Comparison of ENCODE assay signal across 15 cellular contexts in the genomic region with DNA sequence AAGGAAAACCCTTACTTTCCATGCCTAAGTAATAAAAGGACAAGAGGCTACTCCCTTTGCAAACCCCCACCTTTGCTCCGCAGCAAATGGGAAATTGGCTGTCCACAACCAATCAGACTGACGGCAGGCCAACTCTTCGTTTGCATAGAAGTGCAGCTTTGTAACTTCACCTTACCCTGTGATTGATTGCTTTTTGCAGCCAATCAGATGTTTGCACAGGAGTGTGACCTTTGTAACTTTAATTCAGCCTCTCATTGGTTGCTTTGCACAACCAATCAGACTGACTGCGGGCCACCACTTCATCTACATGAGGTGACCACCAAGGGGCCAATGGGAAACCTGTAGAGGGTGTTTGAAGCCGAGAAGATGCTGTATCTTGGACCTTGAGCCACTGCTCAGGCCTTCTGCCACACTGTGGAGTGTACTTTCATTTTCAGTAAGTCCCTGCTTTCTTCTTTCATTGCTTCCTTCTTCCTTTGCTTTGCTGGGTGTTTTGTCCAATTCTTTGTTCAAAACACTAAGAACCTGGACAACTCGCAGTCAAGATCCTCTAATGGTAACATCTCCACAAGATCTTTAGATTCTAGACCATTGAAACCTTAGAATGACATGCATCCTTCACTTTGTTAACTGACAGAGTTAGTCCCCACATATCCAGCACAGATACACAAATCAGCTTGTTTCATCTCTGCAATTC. TPM values are rescaled to one million over a fixed set of nuclear protein-coding genes. Genes with fewer than 3 reads are reported as not detected.
A peak's percentile ranks its signal among the peaks of the same experiment; 100 is the strongest.
DNase-seq lines count a peak whose midpoint lies in the region; ATAC-seq, FAIRE-seq and TF ChIP-seq lines count a peak whose summit lies in the region.
"Had no signal": no experiment of that assay in that cellular context is flagged by ENCODE, and none has a peak within 500 bp of the region (broad histone marks: within the 10 kb centered on the region; RNA-seq: fewer than 3 reads in every experiment).

No MANE protein-coding gene starts in this region.

- H2AFZ ChIP-seq in PC-3 (ENCODE audit: low read length) = no peak overlapping the region

- H3K79me2 ChIP-seq in PC-3 (ENCODE audit: low read length) = no peaks in the 10 kb centered on the region

- POLR2A ChIA-PET in PC-3 (lab: Charles Lee; ENCODE audit: unreplicated experiment) = no interaction called here

- H3K27ac ChIP-seq in PC-3 (ENCODE audit: low read length) = peak overlapping the region; percentile 50; the same call in 1 of the 2 replicates
- H3K27ac ChIP-seq: left lung, tibial nerve, VCaP had no signal

- no peaks in the 10 kb centered on the region for H3F3A ChIP-seq in PC-3 (ENCODE audit: low read length, unreplicated experiment)

- H3K4me3 Mint-ChIP-seq in activated naive CD4-positive, alpha-beta T cell treated with anti-CD3 and anti-CD28 coated beads, Interleukin-2, amount 10 ng/mL, durations not matched to agents 7 days and 5 days = no peak overlapping the region

- H3K9me3 ChIP-seq in PC-3 (ENCODE audit: low read length) = no peaks in the 10 kb centered on the region
- H3K9me3 ChIP-seq: left lung, tibial nerve had no signal

- intact Hi-C loops in PC-3 (cut with micrococcal nuclease) (no loop called here), sciatic nerve (cut with DNase I) (no loop called here)

- no peak for TF ChIP-seq CTCF in PC-3 (conservative IDR thresholded peaks at IDR 0.05; ENCODE audit: low read depth, low read length)
- TF ChIP-seq CTCF in fibroblast of mammary gland (conservative IDR thresholded peaks at IDR 0.05; ENCODE audit: control insufficient read depth, insufficient read depth, low read depth, low read length) = no peak

- H3K9me2 ChIP-seq in PC-3 (replicated peaks; ENCODE audit: low read length) = no peaks in the 10 kb centered on the region

- no peaks in the 10 kb centered on the region for H3K36me3 ChIP-seq in PC-3 (ENCODE audit: low read depth, low read length)
- H3K36me3 ChIP-seq: left lung, tibial nerve had no signal

- H3K4me1 Mint-ChIP-seq in activated naive CD4-positive, alpha-beta T cell treated with anti-CD3 and anti-CD28 coated beads, Interleukin-2, amount 10 ng/mL, durations not matched to agents 7 days and 5 days = peaks cover 29% of the 10 kb centered on the region

- no peak overlapping the region for H3K9ac ChIP-seq in PC-3 (ENCODE audit: low read length)

- DNase-seq in activated naive CD4-positive, alpha-beta T cell treated with anti-CD3 and anti-CD28 coated beads, Interleukin-2, amount 10 ng/mL, durations not matched to agents 7 days and 5 days = no peak
- DNase-seq in activated naive CD4-positive, alpha-beta T cell treated with anti-CD3 and anti-CD28 coated beads, Interleukin-2, amount 50 U/mL, for 16 hours = no peak
- DNase-seq in PC-3 = peak; percentile 6
- DNase-seq in fibroblast of mammary gland (ENCODE audit: low read depth) = peak; percentile 17
- no peak for DNase-seq in sciatic nerve (ENCODE audit: low spot score)
- DNase-seq in frontal cortex (ENCODE audit: low spot score in 2 of 2) = no peak
- no peak for DNase-seq in activated effector memory CD4-positive, alpha-beta T cell treated with Interleukin-2 at 50 U/mL for 16 hours
- DNase-seq: GOT3, left lung, NCI-H1105 treated with DMSO at 0.1 percent for 48 hours, NCI-H526, SHP77 had no signal

- peak overlapping the region; percentile 27 for H3K4me2 ChIP-seq in PC-3 (ENCODE audit: low read length)

- H3K36me3 Mint-ChIP-seq in activated naive CD4-positive, alpha-beta T cell treated with anti-CD3 and anti-CD28 coated beads, Interleukin-2, amount 10 ng/mL, durations not matched to agents 7 days and 5 days = peaks cover 3% of the 10 kb centered on the region

- H3K4me1 ChIP-seq in PC-3 (ENCODE audit: insufficient read depth, low read length) = peaks cover 21% of the 10 kb centered on the region
- H3K4me1 ChIP-seq: left lung had no signal

- no peaks in the 10 kb centered on the region; the same call in 1 of the 2 replicates for H3K27me3 ChIP-seq in PC-3 (ENCODE audit: low read length)
- H3K27me3 ChIP-seq: left lung, tibial nerve had no signal

- FAIRE-seq in frontal cortex (lab: Jason Lieb, UNC) = no peak

- CTCF ChIA-PET in activated naive CD4-positive, alpha-beta T cell treated with anti-CD3 and anti-CD28 coated beads, Interleukin-2, amount 10 ng/mL, durations not matched to agents 7 days and 5 days (lab: Charles Lee) = no interaction called here
- CTCF ChIA-PET in PC-3 (lab: Charles Lee) = no interaction called here

- no peaks in the 10 kb centered on the region for H4K20me1 ChIP-seq in PC-3 (ENCODE audit: low read length)

- H3K4me3 ChIP-seq in PC-3 (ENCODE audit: low read length) (0 out of 2 replicates have a peak overlapping the region, but pooled peaks have one; percentile 13), fibroblast of mammary gland (ENCODE audit: control insufficient read depth, low read depth, low read length) (no peak overlapping the region)
- H3K4me3 ChIP-seq: left lung, tibial nerve had no signal

- no peak for ATAC-seq in PC-3
- peak; percentile 33 for ATAC-seq in sciatic nerve
- ATAC-seq in GM21423 (IDR thresholded peaks at IDR 0.05; ENCODE audit: unreplicated experiment) = no peak
- ATAC-seq: left lung had no signal

- H3K9me3 Mint-ChIP-seq in activated naive CD4-positive, alpha-beta T cell treated with anti-CD3 and anti-CD28 coated beads, Interleukin-2, amount 10 ng/mL, durations not matched to agents 7 days and 5 days = no peaks in the 10 kb centered on the region

- no TSS peak for BruUV-seq in PC-3 (replicated peaks; lab: Mats Ljungman, UMichigan)

- peaks cover 5% of the 10 kb centered on the region for H3K27me3 Mint-ChIP-seq in activated naive CD4-positive, alpha-beta T cell treated with anti-CD3 and anti-CD28 coated beads, Interleukin-2, amount 10 ng/mL, durations not matched to agents 7 days and 5 days

- peak overlapping the region; percentile 25 for H3K27ac Mint-ChIP-seq in activated naive CD4-positive, alpha-beta T cell treated with anti-CD3 and anti-CD28 coated beads, Interleukin-2, amount 10 ng/mL, durations not matched to agents 7 days and 5 days

RNA-seq across cellular contexts. Expression of gene FREM1, which starts 51.3 kb away (rescaled TPM):
- 0.52 and 1.2 TPM in 2 replicates for total RNA-seq in PC-3 (2014; rRNA removed)
- total RNA-seq in sciatic nerve = 8.3 TPM
- 3.3 TPM for total RNA-seq in frontal cortex

Comparison
In these comparisons a context has a peak if more than half of its experiments do, and no peak if none do; other contexts are left out.
1. DNase-seq: peak in PC-3 (single experiment) and fibroblast of mammary gland (single experiment); none in activated naive CD4-positive, alpha-beta T cell treated with anti-CD3 and anti-CD28 coated beads, Interleukin-2, amount 10 ng/mL, durations not matched to agents 7 days and 5 days (single experiment), activated naive CD4-positive, alpha-beta T cell treated with anti-CD3 and anti-CD28 coated beads, Interleukin-2, amount 50 U/mL, for 16 hours (single experiment), sciatic nerve (single experiment), frontal cortex (0 of 2) and activated effector memory CD4-positive, alpha-beta T cell treated with Interleukin-2 at 50 U/mL for 16 hours (single experiment).